8 cellular contexts compared by ENCODE assay signal in genomic region chr12:113185180-113186032, GRCh38. TPM values are rescaled to one million over a fixed set of nuclear protein-coding genes. Genes with fewer than 3 reads are reported as not detected.
DNase-seq lines count a peak whose midpoint lies in the region; ATAC-seq and TF ChIP-seq lines count a peak whose summit lies in the region.

Gene DDX54, minus strand, starts transcription at chr12:113185478. Its CDS starts 27 bp downstream, at chr12:113185451.
Gene RITA1, plus strand, starts transcription at chr12:113185721. Its CDS starts 1,026 bp downstream, at chr12:113186747.

- no peaks in the 10 kb centered on the region for H3K27me3 ChIP-seq in psoas muscle (ENCODE audit: insufficient read depth in 3 of 3, low read length in 2 of 3)

- peak within 1 kb of the TSS; percentile 96 for H3K4me3 ChIP-seq in GM12875 (ENCODE audit: low read depth, low read length)
- peak within 1 kb of the TSS; percentile 93 for H3K4me3 ChIP-seq in psoas muscle

- peaks cover 20% of the 10 kb centered on the region for H3K4me1 ChIP-seq in psoas muscle

- peak within 1 kb of the TSS; percentile 98 for H3K27ac ChIP-seq in psoas muscle

- no peak for TF ChIP-seq CTCF in GM12875 (IDR thresholded peaks at IDR 0.05; ENCODE audit: borderline replicate concordance, insufficient read depth, low read depth, low read length)
- TF ChIP-seq CTCF in psoas muscle (IDR thresholded peaks at IDR 0.05): no peak

- peak within 1 kb of the TSS; percentile 91 for H3K4me3 Mint-ChIP-seq in T-helper 17 cell

- DNase-seq in NCI-H1048 (lab: John Stamatoyannopoulos, UW) (peak; percentile 34), T-helper 17 cell (peak; percentile 72 to 77 (median 75)), amniotic stem cell (lab: John Stamatoyannopoulos, UW) (peak; percentile 39), left ventricle myocardium superior (peak; percentile 88), psoas muscle (peak; percentile 86 to 90), ureter (ENCODE audit: low spot score) (peak; percentile 87)

- peaks cover 3% of the 10 kb centered on the region for H3K36me3 Mint-ChIP-seq in T-helper 17 cell (ENCODE audit: low read depth)

- WGBS in psoas muscle, 3 donors: 0% methylated on average over 76 to 89 of the region's 89 CpGs

- H3K9me3 ChIP-seq in T-helper 17 cell (ENCODE audit: control insufficient read depth, low read length, poor library complexity, severe bottlenecking) (no peaks in the 10 kb centered on the region), psoas muscle (no peaks in the 10 kb centered on the region)

- peaks cover 12 to 28% of the 10 kb centered on the region in 2 donors for H3K36me3 ChIP-seq in psoas muscle (ENCODE audit: insufficient read depth in 1 of 2, low read depth in 1 of 2)

- H3K4me1 Mint-ChIP-seq in T-helper 17 cell: peaks cover 21% of the 10 kb centered on the region

- intact Hi-C loops in left ventricle myocardium superior (cut with micrococcal nuclease): no loop called here
- intact Hi-C loops in psoas muscle (cut with DNase I): loop anchor here (5.0 to 10.0 kb wide), 2 partner anchors 37 to 179 kb away; partner anchors contain the start of gene TPCN1 (in 1 of the 2)

- peak; percentile 41 for ATAC-seq in HG02571 (IDR thresholded peaks at IDR 0.05; ENCODE audit: unreplicated experiment)
- ATAC-seq in T-helper 17 cell: peak; percentile 71
- ATAC-seq in left ventricle myocardium superior: peak; percentile 88
- ATAC-seq in psoas muscle: peak; percentile 85 to 92 (median 90)

- H3K27ac Mint-ChIP-seq in T-helper 17 cell: peak within 1 kb of the TSS; percentile 91

- no peaks in the 10 kb centered on the region for H3K27me3 Mint-ChIP-seq in T-helper 17 cell

RNA-seq across cellular contexts. Expression of gene DDX54, which starts in this region (rescaled TPM):
- total RNA-seq in T-helper 17 cell: 10 to 100 TPM; 75.9 to 92.5 TPM
- total RNA-seq in left ventricle myocardium superior: 33.8 TPM
- total RNA-seq in psoas muscle: 10 to 100 TPM; 61.9 to 93.5 (median 81.5) TPM
- polyA plus RNA-seq in psoas muscle: 10 to 100 TPM; 53.6 to 88.7 (median 53.7) TPM
- 65.2 TPM for total RNA-seq in ureter

RNA-seq across cellular contexts. Expression of gene RITA1, which starts in this region (rescaled TPM):
- total RNA-seq in T-helper 17 cell: 1 to 10 TPM; 5.1 to 8.6 TPM
- 19.5 TPM for total RNA-seq in left ventricle myocardium superior
- 10 to 100 TPM; 13.0 to 19.4 (median 14.7) TPM for total RNA-seq in psoas muscle
- polyA plus RNA-seq in psoas muscle: 10 to 100 TPM; 13.7 to 28.5 (median 15.5) TPM
- total RNA-seq in ureter: 11.6 TPM

Comparison
In these comparisons a context has a peak if more than half of its experiments do, and no peak if none do; other contexts are left out.
1. Peak in every context shown above with its lines: DNase-seq, ATAC-seq, H3K4me3 ChIP-seq and H3K27ac ChIP-seq.
2. DNase-seq: peak in every context shown above with its lines; median percentile 88 in left ventricle myocardium superior; 88 in psoas muscle; 87 in ureter; 75 in T-helper 17 cell; 39 in amniotic stem cell; 34 in NCI-H1048.